1 cellular context compared by ENCODE assay signal in genomic region chr2:3758906-3759305, GRCh38.
TF ChIP-seq lines count a peak whose summit lies in the region.

No MANE protein-coding gene starts in this region.

TF ChIP-seq in IMR-90, 13 proteins besides CTCF, POLR2A, EP300 and RAD21:
- TF ChIP-seq FOS (IDR thresholded peaks at IDR 0.05; ENCODE audit: low read depth, low read length) (no peak), BHLHE40 (IDR thresholded peaks at IDR 0.05; ENCODE audit: low read depth, low read length) (no peak), SMC3 (IDR thresholded peaks at IDR 0.05; ENCODE audit: low read depth, low read length) (no peak), RCOR1 (IDR thresholded peaks at IDR 0.05; ENCODE audit: insufficient replicate concordance, low read length) (no peak), CHD1 (IDR thresholded peaks at IDR 0.05; ENCODE audit: low read depth, low read length) (no peak), ELK1 (IDR thresholded peaks at IDR 0.05; ENCODE audit: borderline replicate concordance, low read depth, low read length) (no peak), MAFK (IDR thresholded peaks at IDR 0.05; ENCODE audit: low read depth, low read length) (no peak), NFE2L2 (IDR thresholded peaks at IDR 0.05; ENCODE audit: low read depth, low read length) (no peak), USF2 (IDR thresholded peaks at IDR 0.05; ENCODE audit: low read depth, low read length) (no peak), RFX5 (IDR thresholded peaks at IDR 0.05; ENCODE audit: low read depth, low read length) (no peak), MAZ (IDR thresholded peaks at IDR 0.05; ENCODE audit: borderline replicate concordance, low read depth, low read length) (no peak), MXI1 (IDR thresholded peaks at IDR 0.05; ENCODE audit: borderline replicate concordance, low read depth, low read length) (no peak), CEBPB (IDR thresholded peaks at IDR 0.05; ENCODE audit: low read depth, low read length) (no peak)
